Comparison of ENCODE assay signal across 8 cellular contexts in the genomic region with DNA sequence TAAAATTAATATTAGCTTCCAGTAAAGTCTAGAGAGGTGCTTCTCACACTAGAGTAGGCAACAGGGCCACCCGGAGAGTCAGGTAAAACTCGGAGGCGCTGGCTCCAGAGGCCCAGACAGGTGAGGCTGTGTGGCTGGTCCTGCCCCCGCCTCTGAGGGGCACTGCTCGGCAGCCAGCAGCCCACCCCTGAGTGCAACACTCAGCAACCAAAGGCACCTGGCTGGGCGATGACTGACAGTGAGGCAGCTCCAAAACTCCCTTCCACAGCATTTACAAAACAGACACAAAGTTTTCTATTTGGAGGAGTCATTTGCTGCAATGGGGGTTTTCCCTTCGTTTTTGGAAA.
A peak's percentile ranks its signal among the peaks of the same experiment; 100 is the strongest.
DNase-seq lines count a peak whose midpoint lies in the region; ATAC-seq and TF ChIP-seq lines count a peak whose summit lies in the region.

No MANE protein-coding gene starts in this region.

- 82 to 89% methylated on average over 3 to 5 of the region's 7 CpGs for WGBS in mesodermal cell (ENCODE audit: insufficient coverage in 2 of 2), 2 experiments

- H3K4me3 ChIP-seq in mesodermal cell (ENCODE audit: extremely low read depth, insufficient read depth, low read length, poor library complexity, severe bottlenecking) = no peak overlapping the region

- no peak for DNase-seq in germinal center (ENCODE audit: low spot score)
- no peak for DNase-seq in NCI-H2196 treated with DMSO at 0.1 percent for 48 hours (lab: John Stamatoyannopoulos, UW; ENCODE audit: unreplicated experiment)
- DNase-seq in DMS 273 treated with DMSO at 0.1 percent for 48 hours (lab: John Stamatoyannopoulos, UW) = no peak
- no peak for DNase-seq in DMS53 (lab: John Stamatoyannopoulos, UW)

- H3K27ac ChIP-seq in VCaP (peak overlapping the region; percentile 22; the same call in 1 of the 2 replicates), mesodermal cell (ENCODE audit: low read depth, low read length, severe bottlenecking) (peak overlapping the region; percentile 1)

- no peaks in the 10 kb centered on the region for H3K9me3 ChIP-seq in mesodermal cell (ENCODE audit: control insufficient read depth, low read length)

- no peak for TF ChIP-seq CTCF in VCaP (conservative IDR thresholded peaks at IDR 0.05)

- H3K36me3 ChIP-seq in mesodermal cell (ENCODE audit: control insufficient read depth, insufficient read depth, low read length) = no peaks in the 10 kb centered on the region

- H3K4me1 ChIP-seq in mesodermal cell (ENCODE audit: control insufficient read depth, insufficient read depth, low read length, poor library complexity, severe bottlenecking) = peaks cover 30% of the 10 kb centered on the region

- ATAC-seq in GM18502 (IDR thresholded peaks at IDR 0.05; ENCODE audit: poor library complexity, unreplicated experiment) (peak; percentile 27), HG02588 (IDR thresholded peaks at IDR 0.05; ENCODE audit: unreplicated experiment) (peak; percentile 21)
